Comparison of ENCODE assay signal across 11 cellular contexts in the genomic region with DNA sequence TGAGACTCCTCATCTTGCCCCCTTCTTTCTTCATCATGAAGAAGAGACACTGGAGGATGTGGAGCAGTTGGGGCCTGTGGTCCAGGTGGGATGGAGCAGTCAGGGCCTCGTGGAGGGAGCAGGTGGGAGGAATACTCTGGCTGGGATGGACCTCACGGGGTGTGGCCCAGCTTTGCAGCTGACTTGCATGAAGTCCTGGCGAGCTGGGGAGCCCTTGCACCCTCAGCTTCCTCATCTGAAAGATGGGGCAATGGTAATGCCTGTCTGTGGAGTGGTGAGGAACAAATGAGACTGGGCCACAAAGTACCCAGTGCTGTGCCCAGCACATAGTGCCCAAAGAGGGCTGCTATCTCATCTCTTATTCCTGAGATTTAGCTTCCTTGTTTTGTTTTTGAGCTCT.
DNase-seq lines count a peak whose midpoint lies in the region; ATAC-seq and TF ChIP-seq lines count a peak whose summit lies in the region.
"Had no signal": no experiment of that assay in that cellular context is flagged by ENCODE, and none has a peak within 500 bp of the region (broad histone marks: within the 10 kb centered on the region; RNA-seq: fewer than 3 reads in every experiment).

No MANE protein-coding gene starts in this region.

- H3K27me3 ChIP-seq in adipocyte (replicated peaks; ENCODE audit: control insufficient read depth, insufficient read depth, low read length) (no peaks in the 10 kb centered on the region), iPS-20b (ENCODE audit: insufficient read depth, low read length) (no peaks in the 10 kb centered on the region), psoas muscle (ENCODE audit: insufficient read depth in 3 of 3, low read length in 2 of 3) (no peaks in the 10 kb centered on the region)

- H3K36me3 ChIP-seq in adipocyte (ENCODE audit: control insufficient read depth, insufficient read depth, low read length, severe bottlenecking) (no peaks in the 10 kb centered on the region), iPS-20b (ENCODE audit: insufficient read depth, low read depth, low read length) (no peaks in the 10 kb centered on the region), psoas muscle (ENCODE audit: insufficient read depth in 1 of 2, low read depth in 1 of 2) (no peaks in the 10 kb centered on the region)

- H3K4me3 ChIP-seq in adipocyte (ENCODE audit: low read length), result peak overlapping the region; percentile 77
- no peak overlapping the region for H3K4me3 ChIP-seq in iPS-20b (ENCODE audit: low read length)
- H3K4me3 ChIP-seq in psoas muscle, result peak overlapping the region; percentile 62

- WGBS in psoas muscle, 3 donors, result 27 to 44% (median 40%) methylated on average over 3 of the region's 3 CpGs

- no peaks in the 10 kb centered on the region for H3K9me3 ChIP-seq in adipocyte (ENCODE audit: control insufficient read depth, low read length)
- H3K9me3 ChIP-seq in iPS-20b (ENCODE audit: insufficient read depth, low read depth, low read length), result no peaks in the 10 kb centered on the region
- no peaks in the 10 kb centered on the region for H3K9me3 ChIP-seq in psoas muscle

- DNase-seq in adipocyte (ENCODE audit: low read depth) (no peak), psoas muscle (no peak), NCI-H1105 (lab: John Stamatoyannopoulos, UW) (no peak), SW 1271 (lab: John Stamatoyannopoulos, UW) (no peak), SHP77 treated with DMSO at 0.1 percent for 48 hours (lab: John Stamatoyannopoulos, UW) (no peak)
- DNase-seq in stimulated activated CD4-positive, alpha-beta T cell treated with anti-CD3 and anti-CD28 coated beads, Interleukin-4, amount 100 ng/mL, for 24 hours, result no peak
- DNase-seq: activated CD4-positive, alpha-beta T cell treated with anti-CD3 and anti-CD28 coated beads, Interleukin-2, amount 50 U/mL, for 48 hours; NCI-H524 treated with DMSO at 0.1 percent for 48 hours; T-helper 1 cell had no signal

- intact Hi-C loops in psoas muscle (cut with DNase I), result loop anchor here in 1 of 2 donors (5.0 kb wide), 1 partner anchor 244 kb away; no protein-coding TSS in a partner anchor

- TF ChIP-seq CTCF in 22Rv1 (IDR thresholded peaks at IDR 0.05) (no peak), psoas muscle (IDR thresholded peaks at IDR 0.05) (no peak)

- ATAC-seq in psoas muscle, result no peak

- peak overlapping the region; percentile 78 for H3K9ac ChIP-seq in adipocyte (ENCODE audit: low read length)
- H3K9ac ChIP-seq in iPS-20b (ENCODE audit: low read depth, low read length), result 0 out of 2 replicates have a peak overlapping the region, but pooled peaks have one; percentile 1

- H3K4me1 ChIP-seq in adipocyte (ENCODE audit: control insufficient read depth, insufficient read depth, low read length), result peaks cover 32% of the 10 kb centered on the region
- H3K4me1 ChIP-seq in iPS-20b (ENCODE audit: insufficient read depth, low read length), result peaks cover 54% of the 10 kb centered on the region
- H3K4me1 ChIP-seq in psoas muscle, result peaks cover 89% of the 10 kb centered on the region

- H3K27ac ChIP-seq in 22Rv1 (peak overlapping the region; percentile 48; the same call in 1 of the 2 replicates), iPS-20b (ENCODE audit: low read length) (no peak overlapping the region), psoas muscle (peak overlapping the region; percentile 87)
